Comparison of ENCODE assay signal across 19 cellular contexts in genomic region chr5:172817664-172818063, GRCh38.
"Had no signal": no experiment of that assay in that cellular context is flagged by ENCODE, and none has a peak within 500 bp of the region (broad histone marks: within the 10 kb centered on the region; RNA-seq: fewer than 3 reads in every experiment).

No MANE protein-coding gene starts in this region.

- ATAC-seq: WTC11 had no signal

- DNase-seq: activated CD4-positive, CD25-positive, alpha-beta regulatory T cell treated with anti-CD3 and anti-CD28 coated beads, Interleukin-2, amount 50 U/mL, for 72 hours; activated CD8-positive, alpha-beta memory T cell treated with anti-CD3 and anti-CD28 coated beads for 24 hours; activated gamma-delta T cell; activated naive CD4-positive, alpha-beta T cell treated with anti-CD3 and anti-CD28 coated beads, Interleukin-2, amount 10 ng/mL, durations not matched to agents 7 days and 5 days; activated naive CD8-positive, alpha-beta T cell treated with anti-CD3 and anti-CD28 coated beads for 36 hours; activated T-cell treated with anti-CD3 and anti-CD28 coated beads for 4 hours; activated T-cell treated with anti-CD3 and anti-CD28 coated beads, Interleukin-2, amount 50 U/mL, for 48 hours; central memory CD4-positive, alpha-beta T cell; KG1; NCI-H1092; NCI-H1417; NCI-H1930; NCI-H2107; NCI-H345; NCI-H510A; NCI-H526 treated with DMSO at 0.1 percent for 48 hours; NCI-H82; RPMI8226 had no signal
